ENCODE assay signal across 23 cellular contexts in genomic region chr7:4174884-4175283, GRCh38.
"Had no signal": no experiment of that assay in that cellular context is flagged by ENCODE, and none has a peak within 500 bp of the region (broad histone marks: within the 10 kb centered on the region; RNA-seq: fewer than 3 reads in every experiment).

No MANE protein-coding gene starts in this region.

- DNase-seq: dermis blood vessel endothelial cell; dorsolateral prefrontal cortex; effector CD4-positive, alpha-beta T cell; effector memory CD4-positive, alpha-beta T cell; foreskin keratinocyte; hippocampal formation; left cardiac atrium; left ventricle myocardium superior; lower lobe of right lung; mesenchymal stem cell; naive B cell had no signal

- H3K27me3 Mint-ChIP-seq: naive B cell had no signal

- H3K9me3 Mint-ChIP-seq: mesothelial cell of epicardium had no signal

- H3K27ac ChIP-seq: coronary artery, dorsolateral prefrontal cortex, esophagus muscularis mucosa, foreskin keratinocyte, gastroesophageal sphincter, heart left ventricle, left lung, lower lobe of right lung had no signal

- H3K4me1 Mint-ChIP-seq: mesothelial cell of epicardium had no signal

- H3K27me3 ChIP-seq: dorsolateral prefrontal cortex, esophagus muscularis mucosa, foreskin keratinocyte, gastroesophageal sphincter, heart left ventricle, left lung had no signal

- H3K4me3 Mint-ChIP-seq: mesothelial cell of epicardium had no signal

- H3K4me3 ChIP-seq: coronary artery, dorsolateral prefrontal cortex, esophagus muscularis mucosa, gastroesophageal sphincter, heart left ventricle, left lung, lower lobe of right lung, mucosa of descending colon had no signal

- H3K36me3 ChIP-seq: esophagus muscularis mucosa, gastroesophageal sphincter, heart left ventricle, left lung, lower lobe of right lung had no signal

- H3K9me3 ChIP-seq: esophagus muscularis mucosa, gastroesophageal sphincter, heart left ventricle, left lung, lower lobe of right lung, mucosa of descending colon had no signal

- H3K27ac Mint-ChIP-seq: mesothelial cell of epicardium, naive B cell had no signal

- H3K4me1 ChIP-seq: esophagus muscularis mucosa, foreskin keratinocyte, gastroesophageal sphincter, heart left ventricle, left lung, lower lobe of right lung had no signal

- ATAC-seq: gastroesophageal sphincter, heart left ventricle, left cardiac atrium, left lung, left ventricle myocardium superior, lower lobe of right lung, mucosa of descending colon had no signal

- FAIRE-seq: colon, endothelial cell of umbilical vein, frontal cortex, islet of Langerhans, keratinocyte had no signal

- H3K36me3 Mint-ChIP-seq: naive B cell had no signal
